12 cellular contexts compared by ENCODE assay signal in genomic region chr3:37922721-37923575, GRCh38.
DNase-seq lines count a peak whose midpoint lies in the region; ATAC-seq, FAIRE-seq and TF ChIP-seq lines count a peak whose summit lies in the region.
"Had no signal": no experiment of that assay in that cellular context is flagged by ENCODE, and none has a peak within 500 bp of the region (broad histone marks: within the 10 kb centered on the region; RNA-seq: fewer than 3 reads in every experiment).

No MANE protein-coding gene starts in this region.

- no peaks in the 10 kb centered on the region for H3K9me2 ChIP-seq in GM23248 (ENCODE audit: insufficient read depth)

- H3F3A ChIP-seq in GM23248 (ENCODE audit: insufficient read depth) = peaks cover 21% of the 10 kb centered on the region; the same call in 1 of the 2 replicates

- H3K9ac ChIP-seq in GM23248 = peak overlapping the region; percentile 14; the same call in 1 of the 2 replicates

- H3K36me3 ChIP-seq in GM23248 (ENCODE audit: low read depth) = no peaks in the 10 kb centered on the region

- H3K4me3 ChIP-seq in GM23248 = no peak overlapping the region

- in situ Hi-C loops in GM23248 (cut with MboI) = no loop called here

- H3K27me3 ChIP-seq in GM23248 (replicated peaks; ENCODE audit: insufficient read depth) = no peaks in the 10 kb centered on the region

- no peaks in the 10 kb centered on the region for H3K9me3 ChIP-seq in GM23248 (ENCODE audit: low read depth)

- TF ChIP-seq POLR2A in GM12892 (IDR thresholded peaks at IDR 0.05; ENCODE audit: low read depth, low read length) = no peak

- DNase-seq in GM23248 (peak; percentile 75), amniotic epithelial cell (ENCODE audit: low read depth) (peak; percentile 40), left ventricle myocardium superior (peak; percentile 63), sciatic nerve (ENCODE audit: low spot score) (no peak), GM12892 (ENCODE audit: insufficient read length) (no peak), COLO668 (lab: John Stamatoyannopoulos, UW; ENCODE audit: unreplicated experiment) (no peak), NCI-H2227 treated with DMSO at 0.1 percent for 48 hours (lab: John Stamatoyannopoulos, UW) (no peak)
- DNase-seq: activated CD4-positive, alpha-beta T cell treated with anti-CD3 and anti-CD28 coated beads for 1 hour; effector CD8-positive, alpha-beta T cell; GOT3; NCI-H1694 had no signal

- peaks cover 34% of the 10 kb centered on the region for H3K4me1 ChIP-seq in GM23248 (ENCODE audit: insufficient read depth)

- intact Hi-C loops in left ventricle myocardium superior (cut with micrococcal nuclease) (no loop called here), sciatic nerve (cut with DNase I) (no loop called here)

- 32% methylated on average over 5 of the region's 5 CpGs for WGBS in GM23248 (ENCODE audit: low coverage in 1 of 2, low lambda C conversion rate in 2 of 2, missing lambda C conversion rate in 2 of 2), 2 experiments

- FAIRE-seq in GM12892 (lab: Jason Lieb, UNC) = no peak

- H3K79me2 ChIP-seq in GM23248 (ENCODE audit: insufficient read depth) = peaks cover 86% of the 10 kb centered on the region

- no peak overlapping the region for H2AFZ ChIP-seq in GM23248

- H3K27ac ChIP-seq in GM23248 = peak overlapping the region; percentile 46

- ATAC-seq in left ventricle myocardium superior = peak; percentile 85
- peak; percentile 55 for ATAC-seq in sciatic nerve
- no peak for ATAC-seq in GM18873 (IDR thresholded peaks at IDR 0.05; ENCODE audit: low FRiP score, unreplicated experiment)

- no peak overlapping the region for H3K4me2 ChIP-seq in GM23248 (ENCODE audit: unreplicated experiment)

- no peaks in the 10 kb centered on the region; the same call in 1 of the 2 replicates for H4K20me1 ChIP-seq in GM23248 (ENCODE audit: insufficient read depth)

Comparison
In these comparisons a context has a peak if more than half of its experiments do, and no peak if none do; other contexts are left out.
1. DNase-seq: peak in GM23248 (single experiment), amniotic epithelial cell (single experiment) and left ventricle myocardium superior (single experiment); none in sciatic nerve (single experiment), GM12892 (single experiment), COLO668 (single experiment) and NCI-H2227 treated with DMSO at 0.1 percent for 48 hours (single experiment).